ENCODE assay signal across 13 cellular contexts in the genomic region with DNA sequence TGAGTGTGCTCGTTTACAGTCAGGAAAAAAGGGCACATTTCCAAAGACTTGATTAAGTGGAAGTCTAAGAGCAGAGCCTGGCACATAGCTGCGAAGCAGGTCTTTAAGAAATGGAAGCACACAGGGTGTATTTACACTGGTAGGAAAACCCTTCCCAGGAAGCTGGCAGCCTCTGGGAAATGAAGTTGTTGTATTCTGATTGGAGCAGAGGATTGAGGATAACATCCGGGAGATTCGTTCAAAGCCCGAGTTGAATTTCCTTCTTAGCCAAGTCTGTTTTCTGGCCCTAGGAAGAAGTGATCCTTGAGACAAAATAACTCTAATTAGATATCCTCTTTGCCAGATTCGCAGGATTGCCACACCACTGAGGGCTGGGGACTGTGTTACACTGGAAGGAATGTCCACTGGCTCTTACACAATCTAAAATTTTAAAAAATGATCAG.
DNase-seq lines count a peak whose midpoint lies in the region; ATAC-seq, FAIRE-seq and TF ChIP-seq lines count a peak whose summit lies in the region.
"Had no signal": no experiment of that assay in that cellular context is flagged by ENCODE, and none has a peak within 500 bp of the region (broad histone marks: within the 10 kb centered on the region; RNA-seq: fewer than 3 reads in every experiment).

No MANE protein-coding gene starts in this region.

- H3K27me3 Mint-ChIP-seq in GM23338 (ENCODE audit: insufficient read depth, low read depth, poor library complexity) (no peaks in the 10 kb centered on the region), glutamatergic neuron (ENCODE audit: unreplicated experiment) (peaks cover 8% of the 10 kb centered on the region)

- H3K4me1 ChIP-seq in GM23338 (ENCODE audit: insufficient read depth) = no peaks in the 10 kb centered on the region
- H3K4me1 ChIP-seq in endothelial cell of umbilical vein (ENCODE audit: control insufficient read depth, extremely low read depth, insufficient read depth, low read length) = peaks cover 7% of the 10 kb centered on the region
- peaks cover 0 to 19% (median 7%) of the 10 kb centered on the region in 4 donors for H3K4me1 ChIP-seq in right lobe of liver

- WGBS in right lobe of liver (ENCODE audit: insufficient coverage, low coverage, low lambda C conversion rate, missing lambda C conversion rate) = 21% methylated on average over 6 of the region's 6 CpGs

- H3K4me3 Mint-ChIP-seq in GM23338 (no peak overlapping the region), glutamatergic neuron (ENCODE audit: unreplicated experiment) (no peak overlapping the region)

- H3F3A ChIP-seq in GM23338 (replicated peaks; ENCODE audit: low read depth) = no peaks in the 10 kb centered on the region

- H3K36me3 ChIP-seq in GM23338 (ENCODE audit: insufficient read depth) (no peaks in the 10 kb centered on the region), endothelial cell of umbilical vein (ENCODE audit: control insufficient read depth in 2 of 2, extremely low read depth in 1 of 2, insufficient read depth in 2 of 2, low read length in 2 of 2) (peaks cover 18 to 36% of the 10 kb centered on the region in 2 experiments), right lobe of liver (no peaks in the 10 kb centered on the region)

- peak; percentile 80 for FAIRE-seq in endothelial cell of umbilical vein (lab: Jason Lieb, UNC)
- FAIRE-seq: GM12891, TTC549 had no signal

- TF ChIP-seq CTCF in GM23338 (conservative IDR thresholded peaks at IDR 0.05; ENCODE audit: low read depth in 2 of 2) (no peak), endothelial cell of umbilical vein (IDR thresholded peaks at IDR 0.05; ENCODE audit: extremely low read depth in 1 of 2, insufficient read depth in 1 of 2, low read depth in 1 of 2, low read length in 2 of 2) (no peak), right lobe of liver (IDR thresholded peaks at IDR 0.05) (no peak), glutamatergic neuron (IDR thresholded peaks at IDR 0.05; ENCODE audit: partially characterized antibody, unreplicated experiment) (no peak)

- H3K9me3 ChIP-seq in endothelial cell of umbilical vein (replicated peaks; ENCODE audit: control insufficient read depth, insufficient read depth, low read length) (no peaks in the 10 kb centered on the region), right lobe of liver (no peaks in the 10 kb centered on the region)

- DNase-seq in GM23338 (ENCODE audit: low spot score) (no peak), endothelial cell of umbilical vein (ENCODE audit: low read depth, low spot score) (peak; percentile 75), right lobe of liver (peak in 1 of 3 donors; percentile 42), superior temporal gyrus (ENCODE audit: extremely low spot score) (peak; percentile 49), CD1c-positive myeloid dendritic cell (ENCODE audit: extremely low spot score) (no peak), glutamatergic neuron (no peak), GOT3 (lab: John Stamatoyannopoulos, UW) (no peak)
- DNase-seq: Calu3, NCI-H2107, RPMI8226 had no signal

- H2AFZ ChIP-seq in GM23338 = no peak overlapping the region
- no peak overlapping the region for H2AFZ ChIP-seq in endothelial cell of umbilical vein (ENCODE audit: low read depth, low read length)

- H3K36me3 Mint-ChIP-seq in GM23338 (ENCODE audit: low read depth) (peaks cover 19% of the 10 kb centered on the region), glutamatergic neuron (ENCODE audit: unreplicated experiment) (peaks cover 5% of the 10 kb centered on the region)

- H3K4me1 Mint-ChIP-seq in GM23338 (peaks cover 8% of the 10 kb centered on the region; the same call in 2 of the 3 replicates), glutamatergic neuron (ENCODE audit: low read depth, unreplicated experiment) (peaks cover 4% of the 10 kb centered on the region)

- ATAC-seq in GM23338 (no peak), right lobe of liver (peak; percentile 72 to 82 (median 74)), HG03354 (IDR thresholded peaks at IDR 0.05; ENCODE audit: poor library complexity, severe bottlenecking, unreplicated experiment) (no peak)

- TF ChIP-seq POLR2A in endothelial cell of umbilical vein (IDR thresholded peaks at IDR 0.05; ENCODE audit: low read depth, low read length) (no peak), right lobe of liver (IDR thresholded peaks at IDR 0.05) (no peak)

- CTCF ChIA-PET in endothelial cell of umbilical vein (lab: Charles Lee) = interaction anchor here (0.9 to 3.2 kb wide), 5 partner anchors 8 to 208 kb away, joined by 3 to 6 read pairs (median 4); no protein-coding TSS in a partner anchor

- H3K27ac Mint-ChIP-seq in GM23338 (peak overlapping the region; percentile 18; the same call in 1 of the 2 replicates), glutamatergic neuron (ENCODE audit: unreplicated experiment) (no peak overlapping the region)

- H3K27ac ChIP-seq in GM23338 (ENCODE audit: low read depth) (no peak overlapping the region), endothelial cell of umbilical vein (ENCODE audit: insufficient read depth, low read depth, low read length) (peak overlapping the region; percentile 33), right lobe of liver (peak overlapping the region in 2 of 3 donors; percentile 5 to 31)

- H3K27me3 ChIP-seq in GM23338 (ENCODE audit: insufficient read depth) (no peaks in the 10 kb centered on the region), endothelial cell of umbilical vein (ENCODE audit: control insufficient read depth in 2 of 2, insufficient read depth in 2 of 2, low read length in 2 of 2) (no peaks in the 10 kb centered on the region), right lobe of liver (no peaks in the 10 kb centered on the region)

- H3K79me2 ChIP-seq in GM23338 (replicated peaks; ENCODE audit: insufficient read depth) (no peaks in the 10 kb centered on the region), endothelial cell of umbilical vein (ENCODE audit: control insufficient read depth, insufficient read depth, low read length) (peaks cover 2% of the 10 kb centered on the region)

- BruUV-seq in endothelial cell of umbilical vein (replicated peaks; lab: Mats Ljungman, UMichigan) = no TSS peak

- POLR2A ChIA-PET in endothelial cell of umbilical vein (lab: Charles Lee) = no interaction called here

- intact Hi-C loops in endothelial cell of umbilical vein (cut with micrococcal nuclease) (no loop called here), right lobe of liver (cut with DNase I) (no loop called here)

- H3K4me3 ChIP-seq in GM23338 (no peak overlapping the region), endothelial cell of umbilical vein (replicated peaks in 1 of 3; ENCODE audit: insufficient read depth in 1 of 3, low read depth in 1 of 3, low read length in 3 of 3) (no peak overlapping the region), right lobe of liver (no peak overlapping the region)

- no peaks in the 10 kb centered on the region for H3K9me1 ChIP-seq in endothelial cell of umbilical vein (replicated peaks; ENCODE audit: control insufficient read depth, extremely low read depth, insufficient read depth, low read length)

- no peaks in the 10 kb centered on the region for H3K9me2 ChIP-seq in GM23338 (ENCODE audit: insufficient read depth)

- H3K4me2 ChIP-seq in GM23338 (no peak overlapping the region), endothelial cell of umbilical vein (ENCODE audit: insufficient read depth, low read length) (peak overlapping the region; percentile 1)

- peak overlapping the region; percentile 26 for H3K9ac ChIP-seq in endothelial cell of umbilical vein (replicated peaks; ENCODE audit: extremely low read depth, insufficient read depth, low read length)

- H4K20me1 ChIP-seq in GM23338 (replicated peaks; ENCODE audit: insufficient read depth) (no peaks in the 10 kb centered on the region), endothelial cell of umbilical vein (replicated peaks; ENCODE audit: control insufficient read depth, extremely low read depth, insufficient read depth, low read length) (no peaks in the 10 kb centered on the region)

- dilution Hi-C loops in endothelial cell of umbilical vein (cut with MboI; ENCODE audit: extremely low pct_ligation_motif_present, low sequenced_read_pairs) = no loop called here

- no peaks in the 10 kb centered on the region for H3K9me3 Mint-ChIP-seq in GM23338
- H3K9me3 Mint-ChIP-seq in glutamatergic neuron (ENCODE audit: unreplicated experiment) = no peaks in the 10 kb centered on the region

TF ChIP-seq in GM23338, 12 proteins besides CTCF, POLR2A, EP300 and RAD21 (continues in another document):
- no peak for TF ChIP-seq ETS1 (IDR thresholded peaks at IDR 0.05)
- TF ChIP-seq JUNB (IDR thresholded peaks at IDR 0.05; ENCODE audit: unreplicated experiment) = no peak
- TF ChIP-seq EZH2phosphoT487 (IDR thresholded peaks at IDR 0.05; ENCODE audit: unreplicated experiment) = no peak
- no peak for TF ChIP-seq ZNF331 (CRISPR knock-in tag; IDR thresholded peaks at IDR 0.05; ENCODE audit: low read depth)

TF ChIP-seq in endothelial cell of umbilical vein, 7 proteins besides CTCF, POLR2A, EP300 and RAD21:
- TF ChIP-seq POLR2AphosphoS5 (IDR thresholded peaks at IDR 0.05; ENCODE audit: insufficient read depth, low read depth, low read length) (no peak), EZH2 (IDR thresholded peaks at IDR 0.05; ENCODE audit: borderline replicate concordance, low read depth, low read length, severe bottlenecking) (no peak), FOS (IDR thresholded peaks at IDR 0.05; ENCODE audit: borderline replicate concordance, insufficient read depth, low read length) (no peak), MYC (IDR thresholded peaks at IDR 0.05; ENCODE audit: low read depth, low read length) (no peak), GATA2 (IDR thresholded peaks at IDR 0.05; ENCODE audit: insufficient read depth, insufficient read length, low read depth, low read length) (no peak), MAX (IDR thresholded peaks at IDR 0.05; ENCODE audit: insufficient read depth, insufficient read length) (no peak), JUN (IDR thresholded peaks at IDR 0.05; ENCODE audit: borderline replicate concordance, insufficient read depth, insufficient read length, low read depth) (no peak)

Comparison
In these comparisons a context has a peak if more than half of its experiments do, and no peak if none do; other contexts are left out.
1. ATAC-seq: peak in right lobe of liver (4 of 4); none in GM23338 (single experiment) and HG03354 (single experiment).
2. DNase-seq: peak in endothelial cell of umbilical vein (single experiment) and superior temporal gyrus (single experiment); none in GM23338 (single experiment), CD1c-positive myeloid dendritic cell (single experiment), glutamatergic neuron (single experiment) and GOT3 (single experiment).